Comparison of ENCODE assay signal across 8 cellular contexts in genomic region chr6:149746147-149746946, GRCh38. TPM values are rescaled to one million over a fixed set of nuclear protein-coding genes. Genes with fewer than 3 reads are reported as not detected.
A peak's percentile ranks its signal among the peaks of the same experiment; 100 is the strongest.
DNase-seq lines count a peak whose midpoint lies in the region; FAIRE-seq lines count a peak whose summit lies in the region.

A gene with protein sequence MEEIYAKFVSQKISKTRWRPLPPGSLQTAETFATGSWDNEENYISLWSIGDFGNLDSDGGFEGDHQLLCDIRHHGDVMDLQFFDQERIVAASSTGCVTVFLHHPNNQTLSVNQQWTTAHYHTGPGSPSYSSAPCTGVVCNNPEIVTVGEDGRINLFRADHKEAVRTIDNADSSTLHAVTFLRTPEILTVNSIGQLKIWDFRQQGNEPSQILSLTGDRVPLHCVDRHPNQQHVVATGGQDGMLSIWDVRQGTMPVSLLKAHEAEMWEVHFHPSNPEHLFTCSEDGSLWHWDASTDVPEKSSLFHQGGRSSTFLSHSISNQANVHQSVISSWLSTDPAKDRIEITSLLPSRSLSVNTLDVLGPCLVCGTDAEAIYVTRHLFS (minus strand): TSS chr6:149746529. CDS start chr6:149746495, 34 bp downstream.

- FAIRE-seq in G401.6 (lab: Jason Lieb, UNC) (peak; percentile 78), frontal cortex (lab: Jason Lieb, UNC) (no peak)

- H3K36me3 ChIP-seq in H7 (replicated peaks; ENCODE audit: control insufficient read depth, insufficient read depth, low read length) (peaks cover 6% of the 10 kb centered on the region), MG63 (peaks cover 30% of the 10 kb centered on the region)

- H3K27me3 ChIP-seq in H7 (ENCODE audit: control insufficient read depth, insufficient read depth, low read length) (no peaks in the 10 kb centered on the region), MG63 (no peaks in the 10 kb centered on the region)

- H3K4me3 ChIP-seq in H7 (ENCODE audit: insufficient read depth, low read depth, low read length): peak within 1 kb of the TSS; percentile 94
- H3K4me3 ChIP-seq in MG63: peak within 1 kb of the TSS; percentile 83

- DNase-seq in H7 (peak; percentile 89), MG63 (peak; percentile 96), SIG-M5 treated with dmso at 0.1 percent for 504 hours (lab: John Stamatoyannopoulos, UW; ENCODE audit: unreplicated experiment) (peak; percentile 92), frontal cortex (ENCODE audit: low spot score in 2 of 2) (peak; percentile 72), non-pigmented ciliary epithelial cell (ENCODE audit: low read depth) (peak; percentile 75), superior temporal gyrus (ENCODE audit: extremely low spot score) (peak; percentile 97)
- DNase-seq in activated gamma-delta T cell treated with anti-CD3 and anti-CD28 coated beads, Interleukin-2, amount 50 U/mL, for 16 hours (ENCODE audit: low read depth): peak; percentile 92

- no peaks in the 10 kb centered on the region for H3K9me3 ChIP-seq in MG63

RNA-seq across cellular contexts. Expression of the gene that starts here (rescaled TPM):
- 64.0 and 70.1 TPM in 2 replicates for total RNA-seq in H7 (2014; rRNA removed; shearing (Covaris generic))
- 24.5 and 53.9 TPM in 2 replicates for total RNA-seq in MG63 (2014; rRNA removed; shearing (Covaris generic); ENCODE audit: low replicate concordance)
- 24.9 TPM for total RNA-seq in frontal cortex

Comparison
In these comparisons a context has a peak if more than half of its experiments do, and no peak if none do; other contexts are left out.
1. Peak in every context shown above with its lines: DNase-seq and H3K4me3 ChIP-seq.